33 cellular contexts compared by ENCODE assay signal in genomic region chr3:114928989-114929620, GRCh38.
DNase-seq lines count a peak whose midpoint lies in the region; ATAC-seq and TF ChIP-seq lines count a peak whose summit lies in the region.
"Had no signal": no experiment of that assay in that cellular context is flagged by ENCODE, and none has a peak within 500 bp of the region (broad histone marks: within the 10 kb centered on the region; RNA-seq: fewer than 3 reads in every experiment).

No MANE protein-coding gene starts in this region.

- no peak overlapping the region for H3K27ac ChIP-seq in mammary epithelial cell (ENCODE audit: insufficient read depth, low read depth, low read length)
- no peak overlapping the region for H3K27ac ChIP-seq in CD8-positive, alpha-beta T cell (ENCODE audit: low read depth, low read length)
- no peak overlapping the region for H3K27ac ChIP-seq in tibial nerve
- H3K27ac ChIP-seq: A549, esophagus muscularis mucosa, lower lobe of right lung, parathyroid adenoma, SJCRH30, upper lobe of left lung had no signal

- H4K20me1 ChIP-seq in mammary epithelial cell (ENCODE audit: insufficient read depth, low read length): no peaks in the 10 kb centered on the region

- dilution Hi-C loops in mammary epithelial cell (cut with HindIII; ENCODE audit: low sequenced_read_pairs): no loop called here

- H3K9me3 Mint-ChIP-seq in stimulated activated naive B cell treated with anti-CD40 and anti-IgM and Interleukin-4, amounts not matched to agents 10 μg/mL and 1 μg/mL and 100 μg/mL, for 72 hours: peaks cover 0 to 10% of the 10 kb centered on the region in 2 donors
- H3K9me3 Mint-ChIP-seq in CD8-positive, alpha-beta T cell: peaks cover 2% of the 10 kb centered on the region

- H3K4me2 ChIP-seq in mammary epithelial cell (ENCODE audit: insufficient read depth, low read depth, low read length): no peak overlapping the region
- H3K4me2 ChIP-seq: A549 had no signal

- peaks cover 0 to 2% of the 10 kb centered on the region in 2 donors for H3K4me1 Mint-ChIP-seq in stimulated activated naive B cell treated with anti-CD40 and anti-IgM and Interleukin-4, amounts not matched to agents 10 μg/mL and 1 μg/mL and 100 μg/mL, for 72 hours
- peaks cover 5% of the 10 kb centered on the region for H3K4me1 Mint-ChIP-seq in CD8-positive, alpha-beta T cell (ENCODE audit: low read depth)
- H3K4me1 Mint-ChIP-seq: neural crest cell had no signal

- H3K4me1 ChIP-seq in mammary epithelial cell (ENCODE audit: insufficient read depth, low read length): no peaks in the 10 kb centered on the region
- no peaks in the 10 kb centered on the region for H3K4me1 ChIP-seq in CD8-positive, alpha-beta T cell (ENCODE audit: insufficient read depth, low read length)
- peaks cover 0 to 10% (median 0%) of the 10 kb centered on the region in 4 donors for H3K4me1 ChIP-seq in tibial nerve
- H3K4me1 ChIP-seq: A549, BE2C, lower lobe of right lung, SJCRH30, upper lobe of left lung had no signal

- H3K27me3 Mint-ChIP-seq in stimulated activated naive B cell treated with anti-CD40 and anti-IgM and Interleukin-4, amounts not matched to agents 10 μg/mL and 1 μg/mL and 100 μg/mL, for 72 hours: no peaks in the 10 kb centered on the region
- H3K27me3 Mint-ChIP-seq in CD8-positive, alpha-beta T cell (ENCODE audit: low read depth): no peaks in the 10 kb centered on the region
- H3K27me3 Mint-ChIP-seq: activated CD4-positive, alpha-beta memory T cell treated with anti-CD3 and anti-CD28 coated beads for 36 hours; effector memory CD8-positive, alpha-beta T cell; T-cell had no signal

- TF ChIP-seq POLR2A in tibial nerve (IDR thresholded peaks at IDR 0.05): no peak

- in situ Hi-C loops in mammary epithelial cell (cut with MboI; ENCODE audit: low sequenced_read_pairs in 2 of 2): no loop called here

- no peak for TF ChIP-seq CTCF in mammary epithelial cell (conservative IDR thresholded peaks at IDR 0.05 in 1 of 2, IDR thresholded peaks at IDR 0.05 in 1 of 2; ENCODE audit: extremely low read depth in 1 of 2, insufficient read depth in 1 of 2, low read depth in 1 of 2, low read length in 2 of 2)
- TF ChIP-seq CTCF in CD8-positive, alpha-beta T cell (IDR thresholded peaks at IDR 0.05): no peak
- TF ChIP-seq CTCF in tibial nerve (IDR thresholded peaks at IDR 0.05): no peak

- TF ChIP-seq EP300 in tibial nerve (IDR thresholded peaks at IDR 0.05): no peak

- H3K36me3 ChIP-seq in mammary epithelial cell (ENCODE audit: insufficient read depth, low read length) (no peaks in the 10 kb centered on the region), tibial nerve (peaks cover 0 to 8% (median 0%) of the 10 kb centered on the region in 3 donors)
- H3K36me3 ChIP-seq in CD8-positive, alpha-beta T cell (ENCODE audit: insufficient read depth, low read length): no peaks in the 10 kb centered on the region
- H3K36me3 ChIP-seq: BE2C, esophagus muscularis mucosa, lower lobe of right lung, SJCRH30, upper lobe of left lung had no signal

- peaks cover 14 to 40% of the 10 kb centered on the region in 2 donors for H3K36me3 Mint-ChIP-seq in stimulated activated naive B cell treated with anti-CD40 and anti-IgM and Interleukin-4, amounts not matched to agents 10 μg/mL and 1 μg/mL and 100 μg/mL, for 72 hours
- peaks cover 62% of the 10 kb centered on the region for H3K36me3 Mint-ChIP-seq in CD8-positive, alpha-beta T cell

- CTCF ChIA-PET in mammary epithelial cell (lab: Charles Lee; ENCODE audit: low non-redundant PET): no interaction called here
- CTCF ChIA-PET in CD8-positive, alpha-beta T cell (lab: Charles Lee): interaction anchor here (0.6 kb wide), 1 partner anchor 18 kb away, joined by 3 read pairs; no protein-coding TSS in a partner anchor

- no peak overlapping the region for H3K4me3 ChIP-seq in mammary epithelial cell (replicated peaks in 1 of 3; ENCODE audit: insufficient read depth in 1 of 3, low read depth in 2 of 3, low read length in 3 of 3)
- H3K4me3 ChIP-seq in CD8-positive, alpha-beta T cell (ENCODE audit: low read depth, low read length): no peak overlapping the region
- H3K4me3 ChIP-seq in tibial nerve: no peak overlapping the region
- H3K4me3 ChIP-seq: A549, esophagus muscularis mucosa, GM12878, lower lobe of right lung, SJCRH30, upper lobe of left lung had no signal

- no peaks in the 10 kb centered on the region for H3K27me3 ChIP-seq in mammary epithelial cell (ENCODE audit: insufficient read depth, low read length)
- H3K27me3 ChIP-seq in CD8-positive, alpha-beta T cell (ENCODE audit: insufficient read depth, low read length): no peaks in the 10 kb centered on the region
- H3K27me3 ChIP-seq in tibial nerve: no peaks in the 10 kb centered on the region
- H3K27me3 ChIP-seq: BE2C, esophagus muscularis mucosa, SJCRH30, upper lobe of left lung had no signal

- H3K9me3 ChIP-seq in mammary epithelial cell (replicated peaks; ENCODE audit: insufficient read depth, low read length) (no peaks in the 10 kb centered on the region), tibial nerve (no peaks in the 10 kb centered on the region)
- H3K9me3 ChIP-seq in CD8-positive, alpha-beta T cell (ENCODE audit: low read length): no peaks in the 10 kb centered on the region
- H3K9me3 ChIP-seq: A549, BE2C, esophagus muscularis mucosa, lower lobe of right lung, SJCRH30, upper lobe of left lung had no signal

- H3K4me3 Mint-ChIP-seq in stimulated activated naive B cell treated with anti-CD40 and anti-IgM and Interleukin-4, amounts not matched to agents 10 μg/mL and 1 μg/mL and 100 μg/mL, for 72 hours: no peak overlapping the region
- no peak overlapping the region for H3K4me3 Mint-ChIP-seq in CD8-positive, alpha-beta T cell
- H3K4me3 Mint-ChIP-seq: activated CD4-positive, alpha-beta memory T cell treated with anti-CD3 and anti-CD28 coated beads for 36 hours; activated T-helper 1 cell treated with anti-CD3 and anti-CD28 coated beads, Interleukin-12 subunit alpha, Interleukin-12 subunit beta, Interleukin-2, Interleukin-4 antibody, amounts not matched to agents 30 ng/mL and 10 ng/mL and 1 ng/mL, durations not matched to agents 14 hours and 24 hours and 36 hours; effector memory CD8-positive, alpha-beta T cell; neural crest cell; T-cell had no signal

- no peak overlapping the region for H2AFZ ChIP-seq in mammary epithelial cell (ENCODE audit: low read depth, low read length)
- H2AFZ ChIP-seq: parathyroid adenoma had no signal

- H3K79me2 ChIP-seq in mammary epithelial cell (ENCODE audit: insufficient read depth, low read length): no peaks in the 10 kb centered on the region

- H3K9ac ChIP-seq in mammary epithelial cell (ENCODE audit: insufficient read depth, low read length): no peak overlapping the region
- H3K9ac ChIP-seq: parathyroid adenoma had no signal

- ATAC-seq in stimulated activated naive B cell treated with anti-CD40 and anti-IgM and Interleukin-4, amounts not matched to agents 10 μg/mL and 1 μg/mL and 100 μg/mL, for 72 hours (replicated peaks): no peak
- ATAC-seq in CD8-positive, alpha-beta T cell: no peak
- ATAC-seq in HG03565 (IDR thresholded peaks at IDR 0.05; ENCODE audit: unreplicated experiment): no peak
- ATAC-seq: A549; activated CD4-positive, CD25-positive, alpha-beta regulatory T cell treated with anti-CD3 and anti-CD28 coated beads, Interleukin-2, amount 50 U/mL, for 24 hours; effector memory CD8-positive, alpha-beta T cell; GM12878; lower lobe of right lung; right cardiac atrium; T-cell had no signal

- no TSS peak for BruUV-seq in mammary epithelial cell (replicated peaks; lab: Mats Ljungman, UMichigan)

- no peak overlapping the region for H3K27ac Mint-ChIP-seq in stimulated activated naive B cell treated with anti-CD40 and anti-IgM and Interleukin-4, amounts not matched to agents 10 μg/mL and 1 μg/mL and 100 μg/mL, for 72 hours
- H3K27ac Mint-ChIP-seq in CD8-positive, alpha-beta T cell: no peak overlapping the region
- H3K27ac Mint-ChIP-seq: activated CD4-positive, alpha-beta memory T cell treated with anti-CD3 and anti-CD28 coated beads for 36 hours; activated T-helper 1 cell treated with anti-CD3 and anti-CD28 coated beads, Interleukin-12 subunit alpha, Interleukin-12 subunit beta, Interleukin-2, Interleukin-4 antibody, amounts not matched to agents 30 ng/mL and 10 ng/mL and 1 ng/mL, durations not matched to agents 14 hours and 24 hours and 36 hours; effector memory CD8-positive, alpha-beta T cell; T-cell had no signal

- peak; percentile 4 for DNase-seq in AG20443 (ENCODE audit: low spot score)
- peak; percentile 6 for DNase-seq in HCEC 1CT
- DNase-seq in mammary epithelial cell: peak; percentile 35
- peak; percentile 5 for DNase-seq in glomerular visceral epithelial cell (ENCODE audit: extremely low spot score)
- no peak for DNase-seq in stimulated activated naive B cell treated with anti-CD40 and anti-IgM and Interleukin-4, amounts not matched to agents 10 μg/mL and 1 μg/mL and 100 μg/mL, for 72 hours
- DNase-seq in CD8-positive, alpha-beta T cell: no peak
- no peak for DNase-seq in tibial nerve (ENCODE audit: low spot score in 2 of 2)
- DNase-seq: activated CD4-positive, alpha-beta memory T cell treated with anti-CD3 and anti-CD28 coated beads for 36 hours; activated CD8-positive, alpha-beta memory T cell treated with anti-CD3 and anti-CD28 coated beads, Interleukin-2, amount 50 U/mL, for 4 hours; activated naive CD4-positive, alpha-beta T cell treated with anti-CD3 and anti-CD28 coated beads, Interleukin-2, amount 50 U/mL, for 16 hours; BE2C; cortex of kidney; DMS53; effector memory CD8-positive, alpha-beta T cell; kidney; lower lobe of right lung; NCI-H1092 treated with DMSO at 0.1 percent for 48 hours; NCI-H2029 treated with DMSO at 0.1 percent for 48 hours; NCI-H2227 treated with DMSO at 0.1 percent for 48 hours; right cardiac atrium; SJCRH30; stimulated activated CD4-positive, alpha-beta T cell treated with anti-CD3 and anti-CD28 coated beads, Interleukin-12 subunit alpha, Interleukin-12 subunit beta, amount 100 ng/mL, for 4 hours; stimulated activated CD4-positive, alpha-beta T cell treated with anti-CD3 and anti-CD28 coated beads, Interleukin-4, amount 100 ng/mL, for 1 hour; T-cell; upper lobe of left lung had no signal

- 100% methylated on average over 2 of the region's 2 CpGs for WGBS in mammary epithelial cell (ENCODE audit: low coverage, missing lambda C conversion rate)
- WGBS in tibial nerve, 2 donors: 83 to 90% methylated on average over 2 of the region's 2 CpGs

- POLR2A ChIA-PET in CD8-positive, alpha-beta T cell (lab: Charles Lee): no interaction called here

- intact Hi-C loops in mammary epithelial cell (cut with micrococcal nuclease): no loop called here
- intact Hi-C loops in CD8-positive, alpha-beta T cell (cut with DNase I, micrococcal nuclease): no loop called here

Comparison
In these comparisons a context has a peak if more than half of its experiments do, and no peak if none do; other contexts are left out.
1. DNase-seq: peak in AG20443 (single experiment), HCEC 1CT (single experiment), mammary epithelial cell (single experiment) and glomerular visceral epithelial cell (single experiment); none in stimulated activated naive B cell treated with anti-CD40 and anti-IgM and Interleukin-4, amounts not matched to agents 10 μg/mL and 1 μg/mL and 100 μg/mL, for 72 hours (single experiment), CD8-positive, alpha-beta T cell (0 of 7) and tibial nerve (0 of 2).